Comparison of ENCODE assay signal across 8 cellular contexts in genomic region chr17:56834380-56835258, GRCh38. TPM values are rescaled to one million over a fixed set of nuclear protein-coding genes. Genes with fewer than 3 reads are reported as not detected.
DNase-seq lines count a peak whose midpoint lies in the region; ATAC-seq and TF ChIP-seq lines count a peak whose summit lies in the region.

No MANE protein-coding gene starts in this region.

- peaks cover 23% of the 10 kb centered on the region for H3K4me1 ChIP-seq in HEK293 (ENCODE audit: control insufficient read depth, insufficient read depth, low read length)
- H3K4me1 ChIP-seq in left lung = peaks cover 8 to 52% of the 10 kb centered on the region in 2 donors

- peak overlapping the region; percentile 95 for H3K27ac ChIP-seq in HEK293 (ENCODE audit: extremely low read depth, low read depth, low read length)
- peak overlapping the region; percentile 81 to 82 for H3K27ac ChIP-seq in left lung

- H3K9me3 ChIP-seq in HEK293 (ENCODE audit: control insufficient read depth, insufficient read depth, low read depth, low read length) (no peaks in the 10 kb centered on the region), left lung (no peaks in the 10 kb centered on the region)

- CTCF ChIA-PET in GM10248 (lab: Yijun Ruan, JAX) = interaction anchor here (0.9 to 4.8 kb wide), 7 partner anchors 10 to 105 kb away, joined by 3 to 44 read pairs (median 4); no protein-coding TSS in a partner anchor
- CTCF ChIA-PET in HEK293 (lab: Yijun Ruan, JAX) = interaction anchor here (0.6 to 2.3 kb wide), 6 partner anchors 15 to 1338 kb away, joined by 3 to 18 read pairs (median 4); no protein-coding TSS in a partner anchor

- TF ChIP-seq CTCF in GM10248 (IDR thresholded peaks at IDR 0.05; ENCODE audit: control extremely low read depth, extremely low read depth, low read depth, missing control alignments) (peak; percentile 13), HEK293 (tag by site-specific recombination; IDR thresholded peaks at IDR 0.05) (peak; percentile 85), NB4 (IDR thresholded peaks at IDR 0.05; ENCODE audit: low read depth, low read length) (no peak), left lung (IDR thresholded peaks at IDR 0.05) (no peak)

- peak; percentile 21 for ATAC-seq in left lung

- peaks cover 0 to 11% of the 10 kb centered on the region in 2 donors for H3K27me3 ChIP-seq in left lung

- peak; percentile 64 for DNase-seq in GM10248 (ENCODE audit: extremely low spot score)
- DNase-seq in NB4 (ENCODE audit: low read depth) = peak; percentile 74
- DNase-seq in activated CD4-positive, CD25-positive, alpha-beta regulatory T cell treated with anti-CD3 and anti-CD28 coated beads, Interleukin-2, amount 50 U/mL, for 16 hours (ENCODE audit: low read depth, low spot score) = peak; percentile 46
- DNase-seq in central memory CD4-positive, alpha-beta T cell = peak; percentile 64
- DNase-seq in left lung = peak; percentile 62 to 89
- DNase-seq in stimulated activated CD4-positive, alpha-beta T cell treated with anti-CD3 and anti-CD28 coated beads, Interleukin-4, amount 100 ng/mL, for 24 hours = peak; percentile 72
- DNase-seq in OCI-M1 (lab: John Stamatoyannopoulos, UW) = no peak

- H3K4me3 ChIP-seq in HEK293 (ENCODE audit: low read depth, low read length) (peak overlapping the region; percentile 69), NB4 (ENCODE audit: low read depth, low read length) (peak overlapping the region; percentile 79), left lung (peak overlapping the region; percentile 83)

- intact Hi-C loops in left lung (cut with DNase I) = no loop called here

- H3K36me3 ChIP-seq in HEK293 (ENCODE audit: control insufficient read depth in 2 of 2, insufficient read depth in 1 of 2, low read length in 2 of 2) (peaks cover 27 to 35% of the 10 kb centered on the region in 2 experiments), left lung (no peaks in the 10 kb centered on the region)

- TF ChIP-seq POLR2A in NB4 (IDR thresholded peaks at IDR 0.05; ENCODE audit: extremely low read depth, insufficient read length) = no peak

- POLR2A ChIA-PET in GM10248 (lab: Yijun Ruan, JAX) = interaction anchor here (0.6 kb wide), 1 partner anchor 11 kb away, joined by 3 read pairs; no protein-coding TSS in a partner anchor
- POLR2A ChIA-PET in HEK293 (lab: Yijun Ruan, JAX) = interaction anchor here (0.6 to 1.1 kb wide), 7 partner anchors 15 to 250 kb away, joined by 3 to 11 read pairs (median 4); partner anchors contain the start of gene AKAP1

TF ChIP-seq in HEK293, 187 proteins besides CTCF, POLR2A, EP300 and RAD21 (continues in another document):
- no peak for TF ChIP-seq ZNF354C (tag by site-specific recombination; IDR thresholded peaks at IDR 0.05; ENCODE audit: borderline replicate concordance, low read depth)
- peak; percentile 55 for TF ChIP-seq PRDM10 (tag by site-specific recombination; IDR thresholded peaks at IDR 0.05)
- TF ChIP-seq ZNF654 (tag by site-specific recombination; IDR thresholded peaks at IDR 0.05; ENCODE audit: low read depth) = no peak
- no peak for TF ChIP-seq ZNF645 (tag by site-specific recombination; IDR thresholded peaks at IDR 0.05)
- no peak for TF ChIP-seq ZNF362 (tag by site-specific recombination; IDR thresholded peaks at IDR 0.05)
- peak; percentile 51 for TF ChIP-seq KLF9 (tag by site-specific recombination; IDR thresholded peaks at IDR 0.05; ENCODE audit: low read depth)
- no peak for TF ChIP-seq ZNF549 (tag by site-specific recombination; IDR thresholded peaks at IDR 0.05)
- TF ChIP-seq ZNF792 (tag by site-specific recombination; IDR thresholded peaks at IDR 0.05) = no peak
- no peak for TF ChIP-seq BCL11B (tag by site-specific recombination; IDR thresholded peaks at IDR 0.05; ENCODE audit: low read depth)
- TF ChIP-seq ZNF785 (tag by site-specific recombination; IDR thresholded peaks at IDR 0.05) = no peak
- no peak for TF ChIP-seq ZNF639 (tag by site-specific recombination; IDR thresholded peaks at IDR 0.05)
- TF ChIP-seq ZNF707 (tag by site-specific recombination; IDR thresholded peaks at IDR 0.05) = no peak
- TF ChIP-seq EGR2 (tag by site-specific recombination; IDR thresholded peaks at IDR 0.05; ENCODE audit: low read depth) = no peak; the same call in 1 of the 2 replicates
- no peak for TF ChIP-seq ZNF433 (tag by site-specific recombination; IDR thresholded peaks at IDR 0.05; ENCODE audit: low read depth)
- TF ChIP-seq OVOL3 (tag by site-specific recombination; IDR thresholded peaks at IDR 0.05) = no peak
- no peak for TF ChIP-seq IKZF3 (tag by site-specific recombination; IDR thresholded peaks at IDR 0.05)
- peak; percentile 62; the same call in 1 of the 2 replicates for TF ChIP-seq ZBTB10 (tag by site-specific recombination; IDR thresholded peaks at IDR 0.05)
- TF ChIP-seq ZNF155 (tag by site-specific recombination; IDR thresholded peaks at IDR 0.05) = no peak

RNA-seq across cellular contexts. Expression of gene DGKE, which starts 0.7 kb away (rescaled TPM):
- total RNA-seq in left lung = 10 to 100 TPM in 1 of 2 donors, 1 to 10 TPM in 1; 7.3 to 10.5 TPM

RNA-seq across cellular contexts. Expression of gene C17orf67, which starts 0.9 kb away (rescaled TPM):
- 1 to 10 TPM; 1.6 to 3.1 TPM for total RNA-seq in left lung

Comparison
In these comparisons a context has a peak if more than half of its experiments do, and no peak if none do; other contexts are left out.
1. CTCF ChIP-seq: peak in GM10248 (single experiment) and HEK293 (single experiment); none in NB4 (single experiment) and left lung (0 of 2).
2. Peak in every context shown above with its lines, with median percentiles within 50 percentile points of each other: H3K4me3 ChIP-seq.